ENCODE assay signal across 1 cellular context in the genomic region with DNA sequence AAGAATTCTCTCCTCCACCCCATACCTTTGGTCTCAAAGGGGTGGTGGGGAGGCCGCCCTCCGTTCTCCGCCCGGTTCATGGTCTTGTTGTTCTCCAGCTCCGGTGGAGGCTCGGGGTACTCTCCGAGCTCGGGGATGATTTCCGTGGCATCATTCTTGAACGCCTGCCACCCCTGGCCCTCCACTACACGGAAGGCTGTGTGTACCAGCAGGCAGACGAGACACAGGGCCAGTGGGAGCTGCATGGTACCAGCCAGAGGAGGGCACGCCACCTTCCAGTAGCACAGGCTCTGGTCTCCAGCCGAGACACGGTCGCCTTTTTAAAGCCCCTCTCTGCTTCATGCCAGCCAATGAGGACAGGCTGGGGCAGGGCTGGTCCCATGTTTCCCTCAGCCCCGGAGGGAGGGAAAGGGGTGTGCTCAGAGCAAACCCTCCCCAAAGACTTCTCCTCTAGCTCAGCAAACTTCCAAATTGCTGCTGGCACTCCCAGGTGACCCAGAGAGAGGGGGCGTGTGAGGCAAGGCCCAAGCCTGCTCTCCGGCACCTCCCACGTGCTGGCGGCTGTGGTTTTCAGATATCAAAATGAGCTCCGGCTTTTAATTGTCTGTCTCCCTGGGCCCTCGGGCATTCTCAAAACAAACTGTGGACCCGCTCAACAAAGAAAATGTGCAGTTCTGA.
TF ChIP-seq lines count a peak whose summit lies in the region.

Gene SOST, minus strand, starts transcription at position 295 of the 678 bp plus-strand sequence. Its CDS starts 50 bp downstream, at position 245.

TF ChIP-seq in K562, 482 proteins besides CTCF, POLR2A, EP300 and RAD21:
- TF ChIP-seq BHLHE40 (IDR thresholded peaks at IDR 0.05; ENCODE audit: low read length) (peak; percentile 64), TCF3 (CRISPR knock-in tag; IDR thresholded peaks at IDR 0.05) (peak; percentile 42), ZFX (CRISPR knock-in tag; IDR thresholded peaks at IDR 0.05) (peak; percentile 69), USF1 (CRISPR knock-in tag; IDR thresholded peaks at IDR 0.05) (peak; percentile 43), TEAD4 (IDR thresholded peaks at IDR 0.05; ENCODE audit: low read length) (peak; percentile 37; the same call in 1 of the 2 replicates), TEAD4 (CRISPR knock-in tag; IDR thresholded peaks at IDR 0.05; ENCODE audit: borderline replicate concordance) (no peak), CTBP1 (IDR thresholded peaks at IDR 0.05; ENCODE audit: borderline replicate concordance) (no peak), ZKSCAN8 (CRISPR knock-in tag; IDR thresholded peaks at IDR 0.05) (no peak), ZNF561 (CRISPR knock-in tag; conservative IDR thresholded peaks at IDR 0.05) (no peak), E2F6 (IDR thresholded peaks at IDR 0.05; ENCODE audit: borderline replicate concordance in 1 of 2, extremely low read depth in 1 of 2, insufficient read depth in 1 of 2, insufficient read length in 1 of 2, low read depth in 1 of 2, low read length in 1 of 2, poor library complexity in 1 of 2, severe bottlenecking in 1 of 2) (peak in 1 of 2 experiments; percentile 49), U2AF1 (optimal IDR thresholded peaks at IDR 0.05; ENCODE audit: low read depth, low read length) (no peak), STAG1 (CRISPR knock-in tag; IDR thresholded peaks at IDR 0.05; ENCODE audit: borderline replicate concordance) (0 out of 2 replicates have a peak, but pooled peaks have one; percentile 16), ZNF444 (CRISPR knock-in tag; IDR thresholded peaks at IDR 0.05) (no peak), L3MBTL2 (IDR thresholded peaks at IDR 0.05) (peak; percentile 45; the same call in 1 of the 2 replicates), E2F8 (IDR thresholded peaks at IDR 0.05; ENCODE audit: low read depth, partially characterized antibody) (no peak), NRF1 (conservative IDR thresholded peaks at IDR 0.05 in 1 of 2, IDR thresholded peaks at IDR 0.05 in 1 of 2) (no peak), FOXP4 (CRISPR knock-in tag; IDR thresholded peaks at IDR 0.05; ENCODE audit: borderline replicate concordance) (no peak), RBM15 (IDR thresholded peaks at IDR 0.05; ENCODE audit: insufficient read depth, low read length) (no peak), CBFA2T3 (IDR thresholded peaks at IDR 0.05) (peak; percentile 34; the same call in 1 of the 2 replicates), ZBTB43 (CRISPR knock-in tag; IDR thresholded peaks at IDR 0.05) (no peak), NFRKB (IDR thresholded peaks at IDR 0.05; ENCODE audit: low read depth) (no peak), TRIM28 (IDR thresholded peaks at IDR 0.05) (no peak), GTF2F1 (IDR thresholded peaks at IDR 0.05; ENCODE audit: low read depth, low read length) (no peak), EGR1 (conservative IDR thresholded peaks at IDR 0.05) (peak; percentile 63)
- TF ChIP-seq, protein P1, sequence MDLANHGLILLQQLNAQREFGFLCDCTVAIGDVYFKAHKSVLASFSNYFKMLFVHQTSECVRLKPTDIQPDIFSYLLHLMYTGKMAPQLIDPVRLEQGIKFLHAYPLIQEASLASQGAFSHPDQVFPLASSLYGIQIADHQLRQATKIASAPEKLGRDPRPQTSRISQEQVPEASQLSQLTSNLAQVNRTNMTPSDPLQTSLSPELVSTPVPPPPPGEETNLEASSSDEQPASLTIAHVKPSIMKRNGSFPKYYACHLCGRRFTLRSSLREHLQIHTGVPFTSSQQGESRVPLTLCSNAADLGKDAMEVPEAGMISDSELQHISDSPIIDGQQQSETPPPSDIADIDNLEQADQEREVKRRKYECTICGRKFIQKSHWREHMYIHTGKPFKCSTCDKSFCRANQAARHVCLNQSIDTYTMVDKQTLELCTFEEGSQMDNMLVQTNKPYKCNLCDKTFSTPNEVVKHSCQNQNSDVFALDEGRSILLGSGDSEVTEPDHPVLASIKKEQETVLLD (IDR thresholded peaks at IDR 0.05) = no peak
- TF ChIP-seq, protein P2, sequence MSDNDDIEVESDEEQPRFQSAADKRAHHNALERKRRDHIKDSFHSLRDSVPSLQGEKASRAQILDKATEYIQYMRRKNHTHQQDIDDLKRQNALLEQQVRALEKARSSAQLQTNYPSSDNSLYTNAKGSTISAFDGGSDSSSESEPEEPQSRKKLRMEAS (CRISPR knock-in tag; IDR thresholded peaks at IDR 0.05) = 0 out of 2 replicates have a peak, but pooled peaks have one; percentile 13
- TF ChIP-seq, protein P3, sequence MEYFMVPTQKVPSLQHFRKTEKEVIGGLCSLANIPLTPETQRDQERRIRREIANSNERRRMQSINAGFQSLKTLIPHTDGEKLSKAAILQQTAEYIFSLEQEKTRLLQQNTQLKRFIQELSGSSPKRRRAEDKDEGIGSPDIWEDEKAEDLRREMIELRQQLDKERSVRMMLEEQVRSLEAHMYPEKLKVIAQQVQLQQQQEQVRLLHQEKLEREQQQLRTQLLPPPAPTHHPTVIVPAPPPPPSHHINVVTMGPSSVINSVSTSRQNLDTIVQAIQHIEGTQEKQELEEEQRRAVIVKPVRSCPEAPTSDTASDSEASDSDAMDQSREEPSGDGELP (CRISPR knock-in tag; IDR thresholded peaks at IDR 0.05; ENCODE audit: borderline replicate concordance) = peak; percentile 21; the same call in 1 of the 2 replicates
- TF ChIP-seq, protein P4, sequence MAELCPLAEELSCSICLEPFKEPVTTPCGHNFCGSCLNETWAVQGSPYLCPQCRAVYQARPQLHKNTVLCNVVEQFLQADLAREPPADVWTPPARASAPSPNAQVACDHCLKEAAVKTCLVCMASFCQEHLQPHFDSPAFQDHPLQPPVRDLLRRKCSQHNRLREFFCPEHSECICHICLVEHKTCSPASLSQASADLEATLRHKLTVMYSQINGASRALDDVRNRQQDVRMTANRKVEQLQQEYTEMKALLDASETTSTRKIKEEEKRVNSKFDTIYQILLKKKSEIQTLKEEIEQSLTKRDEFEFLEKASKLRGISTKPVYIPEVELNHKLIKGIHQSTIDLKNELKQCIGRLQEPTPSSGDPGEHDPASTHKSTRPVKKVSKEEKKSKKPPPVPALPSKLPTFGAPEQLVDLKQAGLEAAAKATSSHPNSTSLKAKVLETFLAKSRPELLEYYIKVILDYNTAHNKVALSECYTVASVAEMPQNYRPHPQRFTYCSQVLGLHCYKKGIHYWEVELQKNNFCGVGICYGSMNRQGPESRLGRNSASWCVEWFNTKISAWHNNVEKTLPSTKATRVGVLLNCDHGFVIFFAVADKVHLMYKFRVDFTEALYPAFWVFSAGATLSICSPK (IDR thresholded peaks at IDR 0.05; ENCODE audit: borderline replicate concordance) = no peak
- TF ChIP-seq, protein P5, sequence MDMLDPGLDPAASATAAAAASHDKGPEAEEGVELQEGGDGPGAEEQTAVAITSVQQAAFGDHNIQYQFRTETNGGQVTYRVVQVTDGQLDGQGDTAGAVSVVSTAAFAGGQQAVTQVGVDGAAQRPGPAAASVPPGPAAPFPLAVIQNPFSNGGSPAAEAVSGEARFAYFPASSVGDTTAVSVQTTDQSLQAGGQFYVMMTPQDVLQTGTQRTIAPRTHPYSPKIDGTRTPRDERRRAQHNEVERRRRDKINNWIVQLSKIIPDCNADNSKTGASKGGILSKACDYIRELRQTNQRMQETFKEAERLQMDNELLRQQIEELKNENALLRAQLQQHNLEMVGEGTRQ (CRISPR knock-in tag; IDR thresholded peaks at IDR 0.05) = 0 out of 2 replicates have a peak, but pooled peaks have one; percentile 17
- TF ChIP-seq, protein P6, sequence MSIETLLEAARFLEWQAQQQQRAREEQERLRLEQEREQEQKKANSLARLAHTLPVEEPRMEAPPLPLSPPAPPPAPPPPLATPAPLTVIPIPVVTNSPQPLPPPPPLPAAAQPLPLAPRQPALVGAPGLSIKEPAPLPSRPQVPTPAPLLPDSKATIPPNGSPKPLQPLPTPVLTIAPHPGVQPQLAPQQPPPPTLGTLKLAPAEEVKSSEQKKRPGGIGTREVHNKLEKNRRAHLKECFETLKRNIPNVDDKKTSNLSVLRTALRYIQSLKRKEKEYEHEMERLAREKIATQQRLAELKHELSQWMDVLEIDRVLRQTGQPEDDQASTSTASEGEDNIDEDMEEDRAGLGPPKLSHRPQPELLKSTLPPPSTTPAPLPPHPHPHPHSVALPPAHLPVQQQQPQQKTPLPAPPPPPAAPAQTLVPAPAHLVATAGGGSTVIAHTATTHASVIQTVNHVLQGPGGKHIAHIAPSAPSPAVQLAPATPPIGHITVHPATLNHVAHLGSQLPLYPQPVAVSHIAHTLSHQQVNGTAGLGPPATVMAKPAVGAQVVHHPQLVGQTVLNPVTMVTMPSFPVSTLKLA (conservative IDR thresholded peaks at IDR 0.05) = peak in 1 of 2 experiments; percentile 42; a peak in 1 of 4 replicates
TF ChIP-seq in K562: peak in this region for 14.
